18 cellular contexts compared by ENCODE assay signal in genomic region chr17:73909156-73909555, GRCh38.
DNase-seq lines count a peak whose midpoint lies in the region; TF ChIP-seq lines count a peak whose summit lies in the region.
"Had no signal": no experiment of that assay in that cellular context is flagged by ENCODE, and none has a peak within 500 bp of the region (broad histone marks: within the 10 kb centered on the region; RNA-seq: fewer than 3 reads in every experiment).

No MANE protein-coding gene starts in this region.

- TF ChIP-seq POLR2A in esophagus muscularis mucosa (IDR thresholded peaks at IDR 0.05; ENCODE audit: low read depth), result no peak

- peaks cover 0 to 8% (median 0%) of the 10 kb centered on the region in 4 donors for H3K9me3 ChIP-seq in esophagus muscularis mucosa
- H3K9me3 ChIP-seq: BLaER1, Caco-2, HAP-1 had no signal

- peak; percentile 15 for DNase-seq in activated CD8-positive, alpha-beta memory T cell treated with anti-CD3 and anti-CD28 coated beads for 24 hours
- DNase-seq in activated CD8-positive, alpha-beta memory T cell treated with anti-CD3 and anti-CD28 coated beads, Interleukin-2, amount 50 U/mL, for 48 hours, result no peak
- DNase-seq in NCI-H1048 (lab: John Stamatoyannopoulos, UW) (peak; percentile 15), esophagus muscularis mucosa (ENCODE audit: extremely low spot score) (peak; percentile 89), SKM-1 treated with dmso at 0.1 percent for 144 hours (lab: John Stamatoyannopoulos, UW; ENCODE audit: unreplicated experiment) (no peak), NCI-H1694 treated with DMSO at 0.1 percent for 48 hours (lab: John Stamatoyannopoulos, UW) (no peak)
- DNase-seq: Caco-2; CD4-positive, CD25-positive, alpha-beta regulatory T cell; DMS 273 treated with DMSO at 0.1 percent for 48 hours; DMS53; DMS79 treated with DMSO at 0.1 percent for 48 hours; GF-D8; GOT3; HFFc6 had no signal

- no peak overlapping the region for H3K4me3 ChIP-seq in esophagus muscularis mucosa
- H3K4me3 ChIP-seq: BLaER1, HAP-1 had no signal

- H3K4me1 ChIP-seq in esophagus muscularis mucosa, result no peaks in the 10 kb centered on the region
- H3K4me1 ChIP-seq: Caco-2, HAP-1 had no signal

- no peak overlapping the region for H3K27ac ChIP-seq in esophagus muscularis mucosa (replicated peaks in 1 of 4)
- H3K27ac ChIP-seq: 22Rv1, BLaER1, C4-2B had no signal

- no peaks in the 10 kb centered on the region for H3K36me3 ChIP-seq in esophagus muscularis mucosa
- H3K36me3 ChIP-seq: BLaER1, HAP-1 had no signal

- H3K27me3 ChIP-seq in esophagus muscularis mucosa, result peaks cover 0 to 82% (median under 1%) of the 10 kb centered on the region in 4 donors
- H3K27me3 ChIP-seq: BLaER1 had no signal

- 79% methylated on average over 7 of the region's 7 CpGs for WGBS in esophagus muscularis mucosa

- TF ChIP-seq EP300 in esophagus muscularis mucosa (IDR thresholded peaks at IDR 0.05), result no peak

- intact Hi-C loops in esophagus muscularis mucosa (cut with DNase I), result no loop called here

- no peak for TF ChIP-seq CTCF in esophagus muscularis mucosa (IDR thresholded peaks at IDR 0.05)

Comparison
In these comparisons a context has a peak if more than half of its experiments do, and no peak if none do; other contexts are left out.
1. DNase-seq: peak in activated CD8-positive, alpha-beta memory T cell treated with anti-CD3 and anti-CD28 coated beads for 24 hours (single experiment), NCI-H1048 (single experiment) and esophagus muscularis mucosa (single experiment); none in activated CD8-positive, alpha-beta memory T cell treated with anti-CD3 and anti-CD28 coated beads, Interleukin-2, amount 50 U/mL, for 48 hours (single experiment), SKM-1 treated with dmso at 0.1 percent for 144 hours (single experiment) and NCI-H1694 treated with DMSO at 0.1 percent for 48 hours (single experiment).